In the genomic region with DNA sequence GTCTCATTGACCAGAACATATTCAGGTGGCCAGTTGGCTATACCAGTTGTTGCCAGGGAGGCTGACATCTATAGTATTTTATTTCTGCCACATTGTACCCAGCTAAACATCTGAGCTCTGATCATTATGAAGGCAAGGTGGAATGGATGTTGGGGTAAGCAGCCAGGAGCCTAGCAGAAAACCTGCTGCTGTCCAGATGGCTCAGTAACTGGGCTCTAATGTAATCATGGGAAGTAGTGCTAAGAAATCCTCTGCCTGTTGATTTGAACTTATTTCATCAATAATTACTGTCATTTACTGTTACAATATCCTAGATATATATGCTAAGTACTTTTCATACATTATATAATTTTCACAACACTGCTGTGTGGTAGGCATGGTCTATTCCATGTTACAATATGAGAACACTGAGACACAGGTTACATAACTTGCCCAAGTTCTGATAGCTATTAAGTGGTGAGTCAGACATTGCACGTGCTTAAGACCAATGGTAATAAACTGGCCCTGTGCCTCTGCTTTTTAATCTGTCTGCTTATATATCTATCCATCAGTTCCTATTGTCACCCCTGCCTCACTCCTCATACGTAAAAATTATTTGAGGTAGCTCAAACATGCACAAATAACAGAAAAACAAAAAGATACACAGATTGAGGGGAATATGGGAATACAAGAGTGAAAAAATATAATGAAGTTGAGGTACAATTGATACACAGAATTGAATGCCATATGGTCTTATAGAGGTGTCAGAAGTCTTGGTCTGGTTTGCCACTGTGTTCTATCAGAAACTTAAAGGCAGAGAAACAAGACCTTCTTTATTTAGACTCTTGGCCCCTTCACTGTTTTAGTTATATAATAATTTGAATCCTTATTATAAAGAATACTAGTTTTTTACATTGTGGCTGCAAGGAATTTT, we compare ENCODE assay signal across 10 cellular contexts. TPM values are rescaled to one million over a fixed set of nuclear protein-coding genes. Genes with fewer than 3 reads are reported as not detected.
DNase-seq lines count a peak whose midpoint lies in the region; ATAC-seq and TF ChIP-seq lines count a peak whose summit lies in the region.
"Had no signal": no experiment of that assay in that cellular context is flagged by ENCODE, and none has a peak within 500 bp of the region (broad histone marks: within the 10 kb centered on the region; RNA-seq: fewer than 3 reads in every experiment).

No MANE protein-coding gene starts in this region.

- peak overlapping the region; percentile 17 to 27 for H3K27ac ChIP-seq in prostate gland

- no peaks in the 10 kb centered on the region for H3K36me3 ChIP-seq in prostate gland

- no peaks in the 10 kb centered on the region for H3K9me3 Mint-ChIP-seq in chondrocyte (ENCODE audit: low read depth)
- H3K9me3 Mint-ChIP-seq in CD14-positive monocyte, result peaks cover 0 to 2% (median 0%) of the 10 kb centered on the region in 7 donors
- H3K9me3 Mint-ChIP-seq in stimulated activated naive CD8-positive, alpha-beta T cell treated with anti-CD3 and anti-CD28 coated beads, Interleukin-15, amount 100 ng/mL, for 72 hours, result no peaks in the 10 kb centered on the region

- H3K27me3 Mint-ChIP-seq in chondrocyte (ENCODE audit: low read depth) (no peaks in the 10 kb centered on the region), CD14-positive monocyte (ENCODE audit: low read depth in 3 of 3) (peaks cover 0 to 2% (median 0%) of the 10 kb centered on the region in 3 donors)
- no peaks in the 10 kb centered on the region for H3K27me3 Mint-ChIP-seq in stimulated activated naive CD8-positive, alpha-beta T cell treated with anti-CD3 and anti-CD28 coated beads, Interleukin-15, amount 100 ng/mL, for 72 hours

- no peak overlapping the region for H3K4me3 Mint-ChIP-seq in chondrocyte (ENCODE audit: unreplicated experiment)
- no peak overlapping the region for H3K4me3 Mint-ChIP-seq in CD14-positive monocyte
- no peak overlapping the region for H3K4me3 Mint-ChIP-seq in stimulated activated naive CD8-positive, alpha-beta T cell treated with anti-CD3 and anti-CD28 coated beads, Interleukin-15, amount 100 ng/mL, for 72 hours

- peaks cover 37% of the 10 kb centered on the region for H3K4me1 Mint-ChIP-seq in chondrocyte (ENCODE audit: low read depth)
- H3K4me1 Mint-ChIP-seq in CD14-positive monocyte, result peaks cover 22% of the 10 kb centered on the region
- peaks cover 22% of the 10 kb centered on the region for H3K4me1 Mint-ChIP-seq in stimulated activated naive CD8-positive, alpha-beta T cell treated with anti-CD3 and anti-CD28 coated beads, Interleukin-15, amount 100 ng/mL, for 72 hours

- H3K27ac Mint-ChIP-seq in chondrocyte (ENCODE audit: unreplicated experiment) (peak overlapping the region; percentile 20), CD14-positive monocyte (no peak overlapping the region)
- no peak overlapping the region for H3K27ac Mint-ChIP-seq in stimulated activated naive CD8-positive, alpha-beta T cell treated with anti-CD3 and anti-CD28 coated beads, Interleukin-15, amount 100 ng/mL, for 72 hours

- no peak for TF ChIP-seq POLR2A in prostate gland (IDR thresholded peaks at IDR 0.05)

- no peak overlapping the region for H3K4me3 ChIP-seq in prostate gland
- H3K4me3 ChIP-seq: skin epidermis had no signal

- H3K4me1 ChIP-seq in prostate gland (replicated peaks), result no peaks in the 10 kb centered on the region

- 46% methylated on average over 2 of the region's 2 CpGs for WGBS in prostate gland

- no peak for TF ChIP-seq CTCF in chondrocyte (IDR thresholded peaks at IDR 0.05)
- TF ChIP-seq CTCF in prostate gland (IDR thresholded peaks at IDR 0.05), result no peak
- no peak for TF ChIP-seq CTCF in CD14-positive monocyte (IDR thresholded peaks at IDR 0.05)

- peaks cover 10% of the 10 kb centered on the region for H3K36me3 Mint-ChIP-seq in chondrocyte (ENCODE audit: low read depth)
- peaks cover 21 to 28% of the 10 kb centered on the region in 2 donors for H3K36me3 Mint-ChIP-seq in CD14-positive monocyte

- intact Hi-C loops in prostate gland (cut with DNase I) (no loop called here), CD14-positive monocyte (cut with micrococcal nuclease) (loop anchor here (5.0 to 10.0 kb wide), 2 partner anchors 84 to 87 kb away; no protein-coding TSS in a partner anchor)

- ATAC-seq in GM18909 (IDR thresholded peaks at IDR 0.05; ENCODE audit: poor library complexity, unreplicated experiment) (peak; percentile 53), HG03520 (IDR thresholded peaks at IDR 0.05; ENCODE audit: unreplicated experiment) (no peak)
- no peak for ATAC-seq in stimulated activated naive CD8-positive, alpha-beta T cell treated with anti-CD3 and anti-CD28 coated beads, Interleukin-15, amount 100 ng/mL, for 72 hours

- DNase-seq in LHCN-M2 (ENCODE audit: low read depth), result peak; percentile 59
- DNase-seq in chondrocyte (ENCODE audit: low spot score), result no peak
- no peak for DNase-seq in prostate gland (ENCODE audit: low spot score)
- DNase-seq in CD14-positive monocyte (ENCODE audit: low spot score), result no peak
- no peak for DNase-seq in NCI-H345 treated with DMSO at 0.1 percent for 48 hours (lab: John Stamatoyannopoulos, UW; ENCODE audit: unreplicated experiment)
- DNase-seq in stimulated activated naive CD8-positive, alpha-beta T cell treated with anti-CD3 and anti-CD28 coated beads, Interleukin-15, amount 100 ng/mL, for 72 hours, result no peak
- DNase-seq: T-helper 1 cell had no signal

- no peaks in the 10 kb centered on the region for H3K27me3 ChIP-seq in prostate gland (replicated peaks; ENCODE audit: insufficient read depth)

- H3K9me3 ChIP-seq in prostate gland, result no peaks in the 10 kb centered on the region

RNA-seq across cellular contexts. Expression of a gene that starts 25.2 kb away (rescaled TPM):
- 28.2 and 39.8 TPM in 2 replicates for total RNA-seq in LHCN-M2 (2014; rRNA removed)
- polyA plus RNA-seq in LHCN-M2 (2012), result 17.3 TPM
- total RNA-seq in chondrocyte, result 27.2 to 28.5 TPM (median 28.1 TPM) in 3 replicates
- total RNA-seq in prostate gland, result 10 to 100 TPM; 27.7 to 30.8 TPM
- polyA plus RNA-seq in CD14-positive monocyte, result 10 to 100 TPM; 35.5 to 35.6 TPM
